In the genomic region with DNA sequence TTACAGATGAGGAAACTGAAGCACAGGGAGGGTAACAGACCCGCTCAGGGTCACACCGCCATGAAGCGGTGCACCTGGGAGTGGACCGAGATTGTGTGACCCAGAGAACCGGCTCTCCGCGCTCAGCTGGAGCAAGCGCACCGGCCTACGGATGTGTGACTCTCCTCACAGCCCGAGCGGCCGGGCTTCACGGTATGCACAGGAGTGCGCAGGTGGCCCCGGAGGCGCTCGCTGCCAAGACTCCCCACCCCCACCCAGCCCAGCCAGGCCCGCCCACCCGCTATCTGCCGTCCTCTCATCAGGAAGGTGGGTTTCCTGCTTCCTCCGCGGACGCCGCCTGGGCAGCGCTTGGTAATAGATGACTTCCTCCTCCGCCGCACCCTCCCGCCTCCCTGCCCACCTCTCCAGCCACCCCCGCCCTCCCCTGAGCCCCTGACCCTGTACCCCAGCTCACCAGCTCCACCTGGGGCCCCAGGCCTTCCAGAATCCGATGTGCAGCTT, we compare ENCODE assay signal across 8 cellular contexts.
DNase-seq lines count a peak whose midpoint lies in the region; ATAC-seq and TF ChIP-seq lines count a peak whose summit lies in the region.

No MANE protein-coding gene starts in this region.

- H3K9me3 ChIP-seq in CD8-positive, alpha-beta T cell (ENCODE audit: low read length), result no peaks in the 10 kb centered on the region
- no peaks in the 10 kb centered on the region for H3K9me3 ChIP-seq in mucosa of descending colon

- H3K4me3 Mint-ChIP-seq in CD8-positive, alpha-beta T cell, result peak overlapping the region; percentile 81
- H3K4me3 Mint-ChIP-seq in activated T-helper 2 cell treated with anti-CD3 and anti-CD28 coated beads, Interferon-gamma antibody, Interleukin-2, Interleukin-4, amounts not matched to agents 10 μg/mL and 5 μg/mL and 100 μg/mL, durations not matched to agents 14 hours and 24 hours and 36 hours (ENCODE audit: low read depth), result peak overlapping the region; percentile 74

- CTCF ChIA-PET in CD8-positive, alpha-beta T cell (lab: Charles Lee), result interaction anchor here (0.8 to 5.3 kb wide), 4 partner anchors 9 to 310 kb away, joined by 3 to 26 read pairs (median 3); no protein-coding TSS in a partner anchor

- H3K27me3 ChIP-seq in CD8-positive, alpha-beta T cell (ENCODE audit: insufficient read depth, low read length), result no peaks in the 10 kb centered on the region

- H3K27me3 Mint-ChIP-seq in CD8-positive, alpha-beta T cell (ENCODE audit: low read depth), result no peaks in the 10 kb centered on the region
- no peaks in the 10 kb centered on the region for H3K27me3 Mint-ChIP-seq in activated T-helper 2 cell treated with anti-CD3 and anti-CD28 coated beads, Interferon-gamma antibody, Interleukin-2, Interleukin-4, amounts not matched to agents 10 μg/mL and 5 μg/mL and 100 μg/mL, durations not matched to agents 14 hours and 24 hours and 36 hours (ENCODE audit: low read depth)

- peak; percentile 5 for ATAC-seq in CD8-positive, alpha-beta T cell
- ATAC-seq in HG02588 (IDR thresholded peaks at IDR 0.05; ENCODE audit: unreplicated experiment), result peak; percentile 13
- peak; percentile 28 for ATAC-seq in mucosa of descending colon

- intact Hi-C loops in CD8-positive, alpha-beta T cell (cut with DNase I, micrococcal nuclease), result loop anchor here (1.0 to 5.0 kb wide), 3 partner anchors 10 to 484 kb away; a partner anchor contains a TSS
- intact Hi-C loops in activated T-helper 2 cell treated with anti-CD3 and anti-CD28 coated beads, Interferon-gamma antibody, Interleukin-2, Interleukin-4, amounts not matched to agents 10 μg/mL and 5 μg/mL and 100 μg/mL, durations not matched to agents 14 hours and 24 hours and 36 hours (cut with micrococcal nuclease), result loop anchor here (1.0 to 10.0 kb wide), 5 partner anchors 10 to 316 kb away; no protein-coding TSS in a partner anchor
- intact Hi-C loops in mucosa of descending colon (cut with DNase I, micrococcal nuclease), result no loop called here

- TF ChIP-seq CTCF in CD8-positive, alpha-beta T cell (IDR thresholded peaks at IDR 0.05), result no peak
- TF ChIP-seq CTCF in mucosa of descending colon (IDR thresholded peaks at IDR 0.05), result no peak

- POLR2A ChIA-PET in CD8-positive, alpha-beta T cell (lab: Charles Lee), result interaction anchor here (3.5 kb wide), 1 partner anchor 9 kb away, joined by 20 read pairs; no protein-coding TSS in a partner anchor

- peak overlapping the region; percentile 56 for H3K4me3 ChIP-seq in CD8-positive, alpha-beta T cell (ENCODE audit: low read depth, low read length)
- no peak overlapping the region for H3K4me3 ChIP-seq in mucosa of descending colon

- H3K9me3 Mint-ChIP-seq in CD8-positive, alpha-beta T cell, result no peaks in the 10 kb centered on the region
- no peaks in the 10 kb centered on the region for H3K9me3 Mint-ChIP-seq in activated T-helper 2 cell treated with anti-CD3 and anti-CD28 coated beads, Interferon-gamma antibody, Interleukin-2, Interleukin-4, amounts not matched to agents 10 μg/mL and 5 μg/mL and 100 μg/mL, durations not matched to agents 14 hours and 24 hours and 36 hours

- peak in 6 of 7 experiments; percentile 24 to 68 (median 54) for DNase-seq in CD8-positive, alpha-beta T cell
- no peak for DNase-seq in activated T-helper 2 cell treated with anti-CD3 and anti-CD28 coated beads, Interferon-gamma antibody, Interleukin-2, Interleukin-4, amounts not matched to agents 10 μg/mL and 5 μg/mL and 100 μg/mL, durations not matched to agents 14 hours and 24 hours and 36 hours (ENCODE audit: low spot score)
- peak; percentile 33 to 89 (median 63) for DNase-seq in mucosa of descending colon
- no peak for DNase-seq in NCI-H2196 (lab: John Stamatoyannopoulos, UW; ENCODE audit: unreplicated experiment)
- DNase-seq in NCI-H2227 treated with DMSO at 0.1 percent for 48 hours (lab: John Stamatoyannopoulos, UW), result no peak
- DNase-seq in NCI-H2081 (lab: John Stamatoyannopoulos, UW), result no peak
- no peak for DNase-seq in NCI-H748 (lab: John Stamatoyannopoulos, UW; ENCODE audit: unreplicated experiment)

- H3K27ac Mint-ChIP-seq in CD8-positive, alpha-beta T cell, result peak overlapping the region; percentile 88
- peak overlapping the region; percentile 71 for H3K27ac Mint-ChIP-seq in activated T-helper 2 cell treated with anti-CD3 and anti-CD28 coated beads, Interferon-gamma antibody, Interleukin-2, Interleukin-4, amounts not matched to agents 10 μg/mL and 5 μg/mL and 100 μg/mL, durations not matched to agents 14 hours and 24 hours and 36 hours

- peak overlapping the region; percentile 38 for H3K27ac ChIP-seq in CD8-positive, alpha-beta T cell (ENCODE audit: low read depth, low read length)

- peaks cover 65% of the 10 kb centered on the region for H3K4me1 ChIP-seq in CD8-positive, alpha-beta T cell (ENCODE audit: insufficient read depth, low read length)
- peaks cover 39% of the 10 kb centered on the region for H3K4me1 ChIP-seq in mucosa of descending colon (ENCODE audit: low read depth)

- H3K36me3 ChIP-seq in CD8-positive, alpha-beta T cell (ENCODE audit: insufficient read depth, low read length), result no peaks in the 10 kb centered on the region
- H3K36me3 ChIP-seq in mucosa of descending colon (ENCODE audit: low read depth), result no peaks in the 10 kb centered on the region

- peaks cover 18% of the 10 kb centered on the region for H3K36me3 Mint-ChIP-seq in CD8-positive, alpha-beta T cell
- H3K36me3 Mint-ChIP-seq in activated T-helper 2 cell treated with anti-CD3 and anti-CD28 coated beads, Interferon-gamma antibody, Interleukin-2, Interleukin-4, amounts not matched to agents 10 μg/mL and 5 μg/mL and 100 μg/mL, durations not matched to agents 14 hours and 24 hours and 36 hours (ENCODE audit: low read depth), result peaks cover 43% of the 10 kb centered on the region

- peaks cover 57% of the 10 kb centered on the region for H3K4me1 Mint-ChIP-seq in CD8-positive, alpha-beta T cell (ENCODE audit: low read depth)
- H3K4me1 Mint-ChIP-seq in activated T-helper 2 cell treated with anti-CD3 and anti-CD28 coated beads, Interferon-gamma antibody, Interleukin-2, Interleukin-4, amounts not matched to agents 10 μg/mL and 5 μg/mL and 100 μg/mL, durations not matched to agents 14 hours and 24 hours and 36 hours (ENCODE audit: low read depth), result peaks cover 38% of the 10 kb centered on the region

Comparison
In these comparisons a context has a peak if more than half of its experiments do, and no peak if none do; other contexts are left out.
1. DNase-seq: peak in CD8-positive, alpha-beta T cell (6 of 7) and mucosa of descending colon (3 of 3); none in activated T-helper 2 cell treated with anti-CD3 and anti-CD28 coated beads, Interferon-gamma antibody, Interleukin-2, Interleukin-4, amounts not matched to agents 10 μg/mL and 5 μg/mL and 100 μg/mL, durations not matched to agents 14 hours and 24 hours and 36 hours (single experiment), NCI-H2196 (single experiment), NCI-H2227 treated with DMSO at 0.1 percent for 48 hours (single experiment), NCI-H2081 (0 of 2) and NCI-H748 (single experiment).
2. intact Hi-C loops: an anchor here in CD8-positive, alpha-beta T cell (1.0 to 5.0 kb wide) and activated T-helper 2 cell treated with anti-CD3 and anti-CD28 coated beads, Interferon-gamma antibody, Interleukin-2, Interleukin-4, amounts not matched to agents 10 μg/mL and 5 μg/mL and 100 μg/mL, durations not matched to agents 14 hours and 24 hours and 36 hours (1.0 to 10.0 kb wide); none called in mucosa of descending colon.
3. Peak in every context shown above with its lines, with median percentiles within 50 percentile points of each other: ATAC-seq.